ENCODE assay signal across 20 cellular contexts in the genomic region with DNA sequence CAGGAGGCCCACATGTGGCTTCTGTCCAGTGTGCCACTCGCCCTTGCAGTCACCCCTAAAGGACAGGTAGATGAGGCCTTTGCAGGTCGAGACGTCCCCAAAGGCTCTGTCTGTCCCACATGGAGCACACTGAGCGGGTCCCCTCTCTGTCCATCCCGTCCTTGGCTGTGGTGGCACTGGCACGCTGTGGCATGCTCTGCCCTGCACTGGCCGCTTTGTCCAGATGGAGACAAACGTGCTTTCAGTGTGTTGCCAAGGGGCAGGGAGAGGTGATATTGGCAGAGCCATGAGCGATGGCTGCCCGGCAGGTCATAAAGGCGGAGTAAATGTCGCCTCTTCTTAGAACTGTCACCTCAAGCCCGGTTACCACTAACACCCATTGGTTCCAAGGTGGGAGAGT.
"Had no signal": no experiment of that assay in that cellular context is flagged by ENCODE, and none has a peak within 500 bp of the region (broad histone marks: within the 10 kb centered on the region; RNA-seq: fewer than 3 reads in every experiment).

No MANE protein-coding gene starts in this region.

- ATAC-seq: Panc1, PC-3 had no signal

- DNase-seq: KBM-7; MV-4-11; NCI-H1048; NCI-H1105; NCI-H1417; NCI-H1436 treated with DMSO at 0.1 percent for 48 hours; NCI-H1694; NCI-H187 treated with DMSO at 0.1 percent for 48 hours; NCI-H2029 treated with DMSO at 0.1 percent for 48 hours; NCI-H2171 treated with DMSO at 0.1 percent for 48 hours; NCI-H345; NCI-H446 treated with DMSO at 0.1 percent for 48 hours; NCI-H526 treated with DMSO at 0.1 percent for 48 hours; NCI-H748 treated with DMSO at 0.1 percent for 48 hours; NK-92 treated with Interleukin-12 subunit alpha and Interleukin-12 subunit beta, amount 100 ng/mL, for 24 hours; PC-3; SHP77; SK-N-SH had no signal

- H3K9me3 ChIP-seq: SK-N-SH had no signal

- H3K27ac ChIP-seq: RWPE1 had no signal

- H3K4me2 ChIP-seq: SK-N-SH had no signal

- H3K9ac ChIP-seq: SK-N-SH had no signal
